Comparison of ENCODE assay signal across 12 cellular contexts in genomic region chr18:12840382-12840781, GRCh38. TPM values are rescaled to one million over a fixed set of nuclear protein-coding genes. Genes with fewer than 3 reads are reported as not detected.
DNase-seq lines count a peak whose midpoint lies in the region; ATAC-seq and FAIRE-seq lines count a peak whose summit lies in the region.
"Had no signal": no experiment of that assay in that cellular context is flagged by ENCODE, and none has a peak within 500 bp of the region (broad histone marks: within the 10 kb centered on the region; RNA-seq: fewer than 3 reads in every experiment).

No MANE protein-coding gene starts in this region.

- POLR2A ChIA-PET in activated CD8-positive, alpha-beta T cell treated with anti-CD3 and anti-CD28 coated beads, Interleukin-2, amount 10 ng/mL, durations not matched to agents 7 days and 5 days (lab: Charles Lee) = interaction anchor here (1.0 to 2.6 kb wide), 4 partner anchors 17 to 43 kb away, joined by 3 to 17 read pairs (median 4); partner anchors contain the start of gene PTPN2

- peak in 1 of 3 donors; percentile 31 for DNase-seq in CD4-positive, CD25-positive, alpha-beta regulatory T cell
- DNase-seq in GM18507 (ENCODE audit: extremely low spot score, insufficient read length, low read depth) (no peak), naive B cell (no peak), HTR-8/SVneo (ENCODE audit: insufficient read length, low spot score) (no peak), NCI-H1048 (lab: John Stamatoyannopoulos, UW) (no peak), posterior vena cava (ENCODE audit: low spot score) (no peak)
- no peak for DNase-seq in activated CD8-positive, alpha-beta T cell treated with anti-CD3 and anti-CD28 coated beads, Interleukin-2, amount 10 ng/mL, durations not matched to agents 7 days and 5 days
- DNase-seq: brain microvascular endothelial cell, erythroblast, NCI-H748 treated with DMSO at 0.1 percent for 48 hours had no signal

- CTCF ChIA-PET in activated CD8-positive, alpha-beta T cell treated with anti-CD3 and anti-CD28 coated beads, Interleukin-2, amount 10 ng/mL, durations not matched to agents 7 days and 5 days (lab: Charles Lee) = interaction anchor here (0.9 to 1.3 kb wide), 4 partner anchors 12 to 65 kb away, joined by 3 to 4 read pairs (median 4); no protein-coding TSS in a partner anchor

- no peak for ATAC-seq in CD4-positive, CD25-positive, alpha-beta regulatory T cell (ENCODE audit: low read depth in 2 of 2)
- no peak for ATAC-seq in activated CD8-positive, alpha-beta T cell treated with anti-CD3 and anti-CD28 coated beads, Interleukin-2, amount 10 ng/mL, durations not matched to agents 7 days and 5 days
- no peak for ATAC-seq in naive B cell (ENCODE audit: low read depth in 2 of 2)
- ATAC-seq in HG03521 (IDR thresholded peaks at IDR 0.05; ENCODE audit: unreplicated experiment) = no peak

- H3K4me1 ChIP-seq in CD4-positive, CD25-positive, alpha-beta regulatory T cell (ENCODE audit: control insufficient read depth, insufficient read depth, low read length, poor library complexity, severe bottlenecking) = peaks cover 58% of the 10 kb centered on the region

- peak overlapping the region; percentile 83 for H3K27ac ChIP-seq in CD4-positive, CD25-positive, alpha-beta regulatory T cell (ENCODE audit: insufficient read depth, low read length, poor library complexity, severe bottlenecking)
- H3K27ac ChIP-seq: brain microvascular endothelial cell had no signal

- peaks cover 4% of the 10 kb centered on the region for H3K27me3 Mint-ChIP-seq in CD4-positive, CD25-positive, alpha-beta regulatory T cell
- H3K27me3 Mint-ChIP-seq in activated CD8-positive, alpha-beta T cell treated with anti-CD3 and anti-CD28 coated beads, Interleukin-2, amount 10 ng/mL, durations not matched to agents 7 days and 5 days (ENCODE audit: low read depth) = no peaks in the 10 kb centered on the region
- no peaks in the 10 kb centered on the region for H3K27me3 Mint-ChIP-seq in naive B cell

- H3K4me3 Mint-ChIP-seq in CD4-positive, CD25-positive, alpha-beta regulatory T cell = peak overlapping the region; percentile 33 to 83 (median 70)
- H3K4me3 Mint-ChIP-seq in activated CD8-positive, alpha-beta T cell treated with anti-CD3 and anti-CD28 coated beads, Interleukin-2, amount 10 ng/mL, durations not matched to agents 7 days and 5 days = peak overlapping the region; percentile 76
- peak overlapping the region in 4 of 8 donors; percentile 36 to 69 (median 64) for H3K4me3 Mint-ChIP-seq in naive B cell

- H3K36me3 ChIP-seq in CD4-positive, CD25-positive, alpha-beta regulatory T cell (ENCODE audit: control insufficient read depth, insufficient read depth, low read length) = peaks cover 8% of the 10 kb centered on the region
- H3K36me3 ChIP-seq: brain microvascular endothelial cell had no signal

- H3K27me3 ChIP-seq in CD4-positive, CD25-positive, alpha-beta regulatory T cell (ENCODE audit: control insufficient read depth, insufficient read depth, low read length) = no peaks in the 10 kb centered on the region
- H3K27me3 ChIP-seq: brain microvascular endothelial cell had no signal

- peak overlapping the region; percentile 83 to 97 (median 89) for H3K27ac Mint-ChIP-seq in CD4-positive, CD25-positive, alpha-beta regulatory T cell
- H3K27ac Mint-ChIP-seq in activated CD8-positive, alpha-beta T cell treated with anti-CD3 and anti-CD28 coated beads, Interleukin-2, amount 10 ng/mL, durations not matched to agents 7 days and 5 days = peak overlapping the region; percentile 97
- H3K27ac Mint-ChIP-seq in naive B cell = peak overlapping the region; percentile 55 to 89 (median 70)

- H3K9me3 Mint-ChIP-seq in CD4-positive, CD25-positive, alpha-beta regulatory T cell = no peaks in the 10 kb centered on the region
- no peaks in the 10 kb centered on the region for H3K9me3 Mint-ChIP-seq in activated CD8-positive, alpha-beta T cell treated with anti-CD3 and anti-CD28 coated beads, Interleukin-2, amount 10 ng/mL, durations not matched to agents 7 days and 5 days (ENCODE audit: insufficient read depth)
- H3K9me3 Mint-ChIP-seq in naive B cell = no peaks in the 10 kb centered on the region

- FAIRE-seq in GM18507 (lab: Jason Lieb, UNC) (peak; percentile 59), HTR-8/SVneo (lab: Jason Lieb, UNC) (no peak)
- FAIRE-seq: D721Med had no signal

- intact Hi-C loops in posterior vena cava (cut with DNase I) = no loop called here

- H3K4me1 Mint-ChIP-seq in CD4-positive, CD25-positive, alpha-beta regulatory T cell = peaks cover 48 to 82% (median 67%) of the 10 kb centered on the region in 4 donors
- H3K4me1 Mint-ChIP-seq in activated CD8-positive, alpha-beta T cell treated with anti-CD3 and anti-CD28 coated beads, Interleukin-2, amount 10 ng/mL, durations not matched to agents 7 days and 5 days (ENCODE audit: low read depth) = peaks cover 74% of the 10 kb centered on the region
- peaks cover 42 to 55% (median 53%) of the 10 kb centered on the region in 3 donors for H3K4me1 Mint-ChIP-seq in naive B cell

- H3K9me3 ChIP-seq in CD4-positive, CD25-positive, alpha-beta regulatory T cell (ENCODE audit: control insufficient read depth in 2 of 2, low read length in 2 of 2) = no peaks in the 10 kb centered on the region

- peak overlapping the region; percentile 75 for H3K4me3 ChIP-seq in CD4-positive, CD25-positive, alpha-beta regulatory T cell (ENCODE audit: low read depth, low read length)

- peaks cover 24% of the 10 kb centered on the region for H3K36me3 Mint-ChIP-seq in CD4-positive, CD25-positive, alpha-beta regulatory T cell
- peaks cover 47% of the 10 kb centered on the region for H3K36me3 Mint-ChIP-seq in activated CD8-positive, alpha-beta T cell treated with anti-CD3 and anti-CD28 coated beads, Interleukin-2, amount 10 ng/mL, durations not matched to agents 7 days and 5 days (ENCODE audit: low read depth)
- H3K36me3 Mint-ChIP-seq in naive B cell = no peaks in the 10 kb centered on the region

RNA-seq across cellular contexts. Expression of gene PTPN2, which starts 43.7 kb away (rescaled TPM):
- total RNA-seq in CD4-positive, CD25-positive, alpha-beta regulatory T cell = 80.4 TPM
- 100 to 1,000 TPM in 1 of 4 donors, 10 to 100 TPM in 3; 62.3 to 110 (median 95.8) TPM for polyA plus RNA-seq in CD4-positive, CD25-positive, alpha-beta regulatory T cell
- 10 to 100 TPM; 52.9 to 53.6 TPM for total RNA-seq in activated CD8-positive, alpha-beta T cell treated with anti-CD3 and anti-CD28 coated beads, Interleukin-2, amount 10 ng/mL, durations not matched to agents 7 days and 5 days
- 100 to 1,000 TPM in 2 of 6 donors, 10 to 100 TPM in 4; 84.6 to 112 (median 99.1) TPM for polyA plus RNA-seq in naive B cell (ENCODE audit: low read depth in 6 of 6)
- total RNA-seq in posterior vena cava = 10 to 100 TPM; 29.2 to 36.8 TPM
